1 cellular context compared by ENCODE assay signal in genomic region chr19:17790059-17790780, GRCh38.
TF ChIP-seq lines count a peak whose summit lies in the region.

No MANE protein-coding gene starts in this region.

TF ChIP-seq in GM12878, 131 proteins besides CTCF, POLR2A, EP300 and RAD21:
- TF ChIP-seq TCF12 (IDR thresholded peaks at IDR 0.05; ENCODE audit: low read depth, low read length) (no peak), MYC (IDR thresholded peaks at IDR 0.05; ENCODE audit: insufficient read depth, insufficient read length, insufficient replicate concordance, low read length, severe bottlenecking) (no peak), CBX5 (IDR thresholded peaks at IDR 0.05; ENCODE audit: low read depth) (no peak), GABPA (IDR thresholded peaks at IDR 0.05; ENCODE audit: low read depth) (no peak), KDM1A (IDR thresholded peaks at IDR 0.05; ENCODE audit: borderline replicate concordance) (no peak), TARDBP (IDR thresholded peaks at IDR 0.05; ENCODE audit: borderline replicate concordance) (no peak), CHD2 (IDR thresholded peaks at IDR 0.05; ENCODE audit: borderline replicate concordance, low read depth, low read length) (no peak), NR2C1 (IDR thresholded peaks at IDR 0.05) (no peak), ATF2 (IDR thresholded peaks at IDR 0.05; ENCODE audit: low read length) (no peak), PKNOX1 (IDR thresholded peaks at IDR 0.05) (no peak), TBL1XR1 (IDR thresholded peaks at IDR 0.05; ENCODE audit: low read depth, low read length) (no peak), STAT1 (conservative IDR thresholded peaks at IDR 0.05) (no peak), CREB1 (IDR thresholded peaks at IDR 0.05; ENCODE audit: low read depth) (no peak), ZNF384 (IDR thresholded peaks at IDR 0.05; ENCODE audit: borderline replicate concordance, low read depth, low read length) (no peak), RBBP5 (conservative IDR thresholded peaks at IDR 0.05) (no peak), E2F4 (IDR thresholded peaks at IDR 0.05; ENCODE audit: low read depth, low read length) (no peak), NFYA (IDR thresholded peaks at IDR 0.05; ENCODE audit: borderline replicate concordance, low read depth, low read length) (no peak)
